Comparison of ENCODE assay signal across 13 cellular contexts in the genomic region with DNA sequence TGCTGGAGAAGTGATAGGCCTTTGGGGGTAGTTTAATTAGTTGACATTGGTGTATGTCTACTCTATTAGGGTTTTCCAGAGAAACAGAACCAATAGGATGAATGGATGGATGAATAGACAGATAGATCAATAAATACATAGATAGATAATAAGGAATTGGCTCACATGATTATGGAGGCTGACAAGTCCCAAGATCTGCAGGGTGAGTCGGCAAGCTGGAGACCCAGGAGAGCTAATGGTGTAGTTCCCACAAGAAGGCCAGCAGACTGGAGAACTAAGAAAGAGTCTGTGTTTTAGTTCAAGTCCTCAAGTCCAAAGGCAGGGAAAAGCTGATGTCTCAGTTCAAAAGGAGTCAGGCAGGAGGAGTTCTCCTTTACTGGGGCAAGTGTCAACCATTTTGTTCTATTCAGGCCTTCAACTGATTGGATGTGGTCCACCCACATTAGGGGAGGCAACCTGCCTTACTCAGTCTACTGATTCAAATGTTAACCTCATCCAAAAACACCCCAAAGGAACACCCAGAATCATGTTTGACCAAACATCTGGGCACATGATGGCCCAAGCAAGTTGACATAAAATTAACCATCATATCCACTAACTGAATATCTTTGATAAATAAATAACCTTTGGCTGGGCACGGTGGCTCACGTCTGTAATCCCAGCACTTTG. TPM values are rescaled to one million over a fixed set of nuclear protein-coding genes. Genes with fewer than 3 reads are reported as not detected.
DNase-seq lines count a peak whose midpoint lies in the region; ATAC-seq and TF ChIP-seq lines count a peak whose summit lies in the region.
"Had no signal": no experiment of that assay in that cellular context is flagged by ENCODE, and none has a peak within 500 bp of the region (broad histone marks: within the 10 kb centered on the region; RNA-seq: fewer than 3 reads in every experiment).

No MANE protein-coding gene starts in this region.

- H3K4me1 Mint-ChIP-seq in WTC11 (peaks cover 22% of the 10 kb centered on the region), H9 (peaks cover 21 to 25% of the 10 kb centered on the region in 2 experiments)
- peaks cover 27 to 55% (median 50%) of the 10 kb centered on the region in 4 donors for H3K4me1 Mint-ChIP-seq in naive thymus-derived CD8-positive, alpha-beta T cell

- no peak overlapping the region for H2BK120ac ChIP-seq in H9 (ENCODE audit: low read depth, low read length, poor library complexity, severe bottlenecking)

- intact Hi-C loops in left ventricle myocardium inferior (cut with micrococcal nuclease) (loop anchor here (2.0 kb wide), 1 partner anchor 57 kb away; no protein-coding TSS in a partner anchor), left cardiac atrium (cut with DNase I) (loop anchor here in 1 of 2 donors (2.0 to 5.0 kb wide), 2 partner anchors 55 to 109 kb away; no protein-coding TSS in a partner anchor), vagina (cut with DNase I) (loop anchor here (5.0 kb wide), 2 partner anchors 59 to 109 kb away; a partner anchor contains a TSS)

- H4K91ac ChIP-seq in H9 (ENCODE audit: insufficient read length, low read depth, low read length), result no peak overlapping the region

- no peak overlapping the region for H3K14ac ChIP-seq in H9 (ENCODE audit: insufficient read depth, low read length)

- TF ChIP-seq CTCF in left ventricle myocardium inferior (IDR thresholded peaks at IDR 0.05; ENCODE audit: borderline replicate concordance) (no peak), WTC11 (IDR thresholded peaks at IDR 0.05) (no peak), vagina (IDR thresholded peaks at IDR 0.05) (no peak), H9 (conservative IDR thresholded peaks at IDR 0.05) (no peak)

- H2BK15ac ChIP-seq in H9 (ENCODE audit: low read depth, low read length), result no peak overlapping the region

- H2BK20ac ChIP-seq in H9 (ENCODE audit: low read depth, low read length, poor library complexity, severe bottlenecking), result no peak overlapping the region

- H3K9me3 ChIP-seq in left ventricle myocardium inferior (replicated peaks) (no peaks in the 10 kb centered on the region), vagina (no peaks in the 10 kb centered on the region), H9 (ENCODE audit: control insufficient read depth, low read depth, low read length) (no peaks in the 10 kb centered on the region)

- POLR2A ChIA-PET in WTC11 (lab: Charles Lee), result no interaction called here
- POLR2A ChIA-PET in naive thymus-derived CD8-positive, alpha-beta T cell (lab: Charles Lee), result interaction anchor here (0.6 to 16.0 kb wide), 3 partner anchors 43 to 577 kb away, joined by 3 to 547 read pairs (median 3); a partner anchor contains a TSS

- no peak overlapping the region for H3K4ac ChIP-seq in H9 (ENCODE audit: low read depth, low read length)

- H3K4me3 Mint-ChIP-seq in WTC11 (no peak overlapping the region), H9 (no peak overlapping the region)
- peak overlapping the region in 9 of 10 donors; percentile 30 to 71 (median 55) for H3K4me3 Mint-ChIP-seq in naive thymus-derived CD8-positive, alpha-beta T cell

- no peaks in the 10 kb centered on the region for H3K27me3 Mint-ChIP-seq in WTC11 (ENCODE audit: low read depth)
- peaks cover 0 to 3% (median 0%) of the 10 kb centered on the region in 5 donors for H3K27me3 Mint-ChIP-seq in naive thymus-derived CD8-positive, alpha-beta T cell
- no peaks in the 10 kb centered on the region; the same call in 1 of the 2 replicates for H3K27me3 Mint-ChIP-seq in H9 (ENCODE audit: low read depth)

- peaks cover 4% of the 10 kb centered on the region; the same call in 1 of the 2 replicates for H3K79me2 ChIP-seq in H9 (ENCODE audit: insufficient read depth, low read length)

- peak overlapping the region; percentile 61; the same call in 1 of the 2 replicates for H3K27ac Mint-ChIP-seq in WTC11
- peak overlapping the region; percentile 89 to 100 (median 98) for H3K27ac Mint-ChIP-seq in naive thymus-derived CD8-positive, alpha-beta T cell
- no peak overlapping the region; a peak in 1 of 7 replicates for H3K27ac Mint-ChIP-seq in H9

- peak overlapping the region; percentile 99 for H3K27ac ChIP-seq in left ventricle myocardium inferior (replicated peaks)
- peak overlapping the region; percentile 19 for H3K27ac ChIP-seq in vagina
- H3K27ac ChIP-seq in H9 (ENCODE audit: insufficient read length, low read depth, low read length), result no peak overlapping the region

- no peak overlapping the region for H3K4me3 ChIP-seq in left ventricle myocardium inferior
- no peak overlapping the region for H3K4me3 ChIP-seq in vagina

- H3K79me1 ChIP-seq in H9 (ENCODE audit: insufficient read depth, low read depth, low read length, poor library complexity, severe bottlenecking), result no peaks in the 10 kb centered on the region

- H3K36me3 Mint-ChIP-seq in WTC11, result peaks cover 2% of the 10 kb centered on the region
- H3K36me3 Mint-ChIP-seq in naive thymus-derived CD8-positive, alpha-beta T cell, result no peaks in the 10 kb centered on the region
- peaks cover 0 to 4% (median 2%) of the 10 kb centered on the region in 3 experiments; a peak in 3 of 7 replicates for H3K36me3 Mint-ChIP-seq in H9 (ENCODE audit: insufficient read depth in 1 of 3, low read depth in 3 of 3)

- H3K4me1 ChIP-seq in left ventricle myocardium inferior (peaks cover 45% of the 10 kb centered on the region), vagina (peaks cover 14% of the 10 kb centered on the region), H9 (ENCODE audit: insufficient read depth, low read length) (peaks cover 9% of the 10 kb centered on the region; the same call in 1 of the 2 replicates)

- DNase-seq in left ventricle myocardium inferior (no peak), left cardiac atrium (no peak), WTC11 (ENCODE audit: low spot score) (no peak), vagina (ENCODE audit: extremely low spot score in 2 of 2) (no peak), H9 (no peak)
- DNase-seq in naive thymus-derived CD8-positive, alpha-beta T cell, result no peak
- DNase-seq: EL, MM.1S, NCI-H526 treated with DMSO at 0.1 percent for 48 hours, T-helper 1 cell had no signal

- H2AK5ac ChIP-seq in H9 (ENCODE audit: insufficient read length, low read length), result no peak overlapping the region

- H4K20me1 ChIP-seq in H9 (ENCODE audit: control insufficient read depth, insufficient read depth, insufficient read length), result no peaks in the 10 kb centered on the region

- H3K36me3 ChIP-seq in left ventricle myocardium inferior, result no peaks in the 10 kb centered on the region
- H3K36me3 ChIP-seq in vagina, result no peaks in the 10 kb centered on the region

- no peak overlapping the region for H2BK12ac ChIP-seq in H9 (ENCODE audit: insufficient read length, low read depth, low read length)

- no peak overlapping the region for H3K4me2 ChIP-seq in H9 (ENCODE audit: insufficient read depth, insufficient read length, low read length)

- H3K56ac ChIP-seq in H9 (ENCODE audit: insufficient read length, low read depth, low read length), result no peak overlapping the region

- no peak overlapping the region for H3T11ph ChIP-seq in H9 (ENCODE audit: low read length)

- TF ChIP-seq POLR2A in vagina (IDR thresholded peaks at IDR 0.05), result no peak

- no CpG with 5 or more reads among the region's 3 CpGs for WGBS in H9 (ENCODE audit: extremely low coverage, insufficient read length, low lambda C conversion rate)

- H3K9ac ChIP-seq in H9 (ENCODE audit: extremely low read depth, insufficient read length, low read length), result no peak overlapping the region

- H2AFZ ChIP-seq in H9 (ENCODE audit: low read length), result no peak overlapping the region

- H3K9me3 Mint-ChIP-seq in WTC11 (no peaks in the 10 kb centered on the region), H9 (no peaks in the 10 kb centered on the region; a peak in 1 of 5 replicates)
- H3K9me3 Mint-ChIP-seq in naive thymus-derived CD8-positive, alpha-beta T cell, result peaks cover 0 to 11% (median 0%) of the 10 kb centered on the region in 9 donors
- H3K9me3 Mint-ChIP-seq: activated T-helper 1 cell treated with anti-CD3 and anti-CD28 coated beads, Interleukin-12 subunit alpha, Interleukin-12 subunit beta, Interleukin-2, Interleukin-4 antibody, amounts not matched to agents 30 ng/mL and 10 ng/mL and 1 ng/mL, durations not matched to agents 14 hours and 24 hours and 36 hours had no signal

- no peak overlapping the region for H4K8ac ChIP-seq in H9 (replicated peaks; ENCODE audit: insufficient read length, low read depth, low read length)

- CTCF ChIA-PET in WTC11 (lab: Charles Lee), result no interaction called here

- no peak for ATAC-seq in left cardiac atrium
- ATAC-seq in WTC11, result no peak
- ATAC-seq in naive thymus-derived CD8-positive, alpha-beta T cell, result no peak
- no peak for ATAC-seq in esophagus mucosa
- ATAC-seq in HG03565 (IDR thresholded peaks at IDR 0.05; ENCODE audit: unreplicated experiment), result no peak

- no peak overlapping the region for H4K5ac ChIP-seq in H9 (ENCODE audit: insufficient read length, low read depth, low read length)

- H3K23me2 ChIP-seq in H9 (ENCODE audit: insufficient read length, low read depth, low read length, poor library complexity, severe bottlenecking), result peaks cover 7% of the 10 kb centered on the region

- no peak overlapping the region for H3K23ac ChIP-seq in H9 (ENCODE audit: insufficient read length, low read depth, low read length)

- no peak overlapping the region for H2BK5ac ChIP-seq in H9 (ENCODE audit: insufficient read length, low read length)

- H3K18ac ChIP-seq in H9 (ENCODE audit: insufficient read length, low read depth, low read length), result no peak overlapping the region

- no peaks in the 10 kb centered on the region for H3K27me3 ChIP-seq in left ventricle myocardium inferior (ENCODE audit: low read depth)
- H3K27me3 ChIP-seq in vagina, result no peaks in the 10 kb centered on the region
- H3K27me3 ChIP-seq in H9 (ENCODE audit: insufficient read depth, low read length), result no peaks in the 10 kb centered on the region

TF ChIP-seq in WTC11, 78 proteins besides CTCF, POLR2A, EP300 and RAD21 (continues in another document):
- TF ChIP-seq ZNF263 (CRISPR knock-in tag; IDR thresholded peaks at IDR 0.05; ENCODE audit: low read depth), result no peak

RNA-seq across cellular contexts. Expression of a gene that starts 4.5 kb away (rescaled TPM):
- total RNA-seq in left ventricle myocardium inferior (11.3 TPM), left cardiac atrium (10 to 100 TPM; 11.1 to 18.7 TPM), WTC11 (2021) (13.5 to 17.2 TPM (median 14.6 TPM) in 3 replicates), vagina (14.7 TPM), H9 (2021) (20.5 and 21.7 TPM in 2 replicates), esophagus mucosa (9.5 TPM)
- 10 to 100 TPM; 21.7 to 22.5 TPM for total RNA-seq in naive thymus-derived CD8-positive, alpha-beta T cell
- polyA plus RNA-seq in naive thymus-derived CD8-positive, alpha-beta T cell, result 10 to 100 TPM in 1 of 3 donors, 1 to 10 TPM in 2; 5.1 to 12.0 (median 7.2) TPM

RNA-seq across cellular contexts. Expression of a gene that starts 58.9 kb away (rescaled TPM):
- total RNA-seq in left ventricle myocardium inferior (324 TPM), left cardiac atrium (100 to 1,000 TPM; 285 to 316 TPM), WTC11 (2021) (894 to 987 TPM (median 963 TPM) in 3 replicates), vagina (263 TPM), H9 (2021) (1,129 and 1,182 TPM in 2 replicates), esophagus mucosa (457 TPM)
- 100 to 1,000 TPM; 440 to 444 TPM for total RNA-seq in naive thymus-derived CD8-positive, alpha-beta T cell
- polyA plus RNA-seq in naive thymus-derived CD8-positive, alpha-beta T cell, result 100 to 1,000 TPM; 736 to 904 (median 888) TPM

Comparison
In these comparisons a context has a peak if more than half of its experiments do, and no peak if none do; other contexts are left out.
1. H3K27ac Mint-ChIP-seq: peak in WTC11 (single experiment) and naive thymus-derived CD8-positive, alpha-beta T cell (10 of 10); none in H9 (0 of 3).
2. H3K4me3 Mint-ChIP-seq: peak in naive thymus-derived CD8-positive, alpha-beta T cell (9 of 10); none in WTC11 (single experiment) and H9 (0 of 2).